Comparison of ENCODE assay signal across 24 cellular contexts in genomic region chr6:116450185-116450710, GRCh38. TPM values are rescaled to one million over a fixed set of nuclear protein-coding genes. Genes with fewer than 3 reads are reported as not detected.
A peak's percentile ranks its signal among the peaks of the same experiment; 100 is the strongest.
DNase-seq lines count a peak whose midpoint lies in the region; ATAC-seq, FAIRE-seq and TF ChIP-seq lines count a peak whose summit lies in the region.
"Had no signal": no experiment of that assay in that cellular context is flagged by ENCODE, and none has a peak within 500 bp of the region (broad histone marks: within the 10 kb centered on the region; RNA-seq: fewer than 3 reads in every experiment).

No MANE protein-coding gene starts in this region.

- H3K27me3 Mint-ChIP-seq in T-helper 1 cell treated with Interleukin-12 subunit alpha and Interleukin-12 subunit beta and Interleukin-4 antibody, amounts not matched to agents 30 μg/mL and 1 μg/mL, for 36 hours (ENCODE audit: low read depth), result no peaks in the 10 kb centered on the region

- no peak overlapping the region for H3K27ac Mint-ChIP-seq in T-helper 1 cell treated with Interleukin-12 subunit alpha and Interleukin-12 subunit beta and Interleukin-4 antibody, amounts not matched to agents 30 μg/mL and 1 μg/mL, for 36 hours
- H3K27ac Mint-ChIP-seq: activated CD4-positive, alpha-beta memory T cell treated with anti-CD3 and anti-CD28 coated beads, Interleukin-2, amount 10 ng/mL, durations not matched to agents 7 days and 5 days; activated naive CD4-positive, alpha-beta T cell treated with anti-CD3 and anti-CD28 coated beads, Interleukin-2, amount 50 U/mL, for 24 hours; activated T-helper 2 cell treated with anti-CD3 and anti-CD28 coated beads, Interferon-gamma antibody, Interleukin-2, Interleukin-4, amounts not matched to agents 10 μg/mL and 5 μg/mL and 100 μg/mL, durations not matched to agents 14 hours and 24 hours and 36 hours; CD8-positive, alpha-beta T cell; stimulated activated naive CD8-positive, alpha-beta T cell treated with anti-CD3 and anti-CD28 coated beads, Interleukin-15, Interleukin-2, amounts not matched to agents 100 ng/mL and 50 ng/mL, for 24 hours had no signal

- no peaks in the 10 kb centered on the region for H3K36me3 ChIP-seq in K562 (ENCODE audit: control insufficient read depth, insufficient read depth, low read length)
- H3K36me3 ChIP-seq: left lung, SJSA1 had no signal

- H3K4me3 Mint-ChIP-seq in T-helper 1 cell treated with Interleukin-12 subunit alpha and Interleukin-12 subunit beta and Interleukin-4 antibody, amounts not matched to agents 30 μg/mL and 1 μg/mL, for 36 hours, result peak overlapping the region; percentile 27
- H3K4me3 Mint-ChIP-seq: activated CD4-positive, alpha-beta memory T cell treated with anti-CD3 and anti-CD28 coated beads, Interleukin-2, amount 10 ng/mL, durations not matched to agents 7 days and 5 days; activated naive CD4-positive, alpha-beta T cell treated with anti-CD3 and anti-CD28 coated beads, Interleukin-2, amount 50 U/mL, for 24 hours; CD8-positive, alpha-beta T cell; stimulated activated naive CD8-positive, alpha-beta T cell treated with anti-CD3 and anti-CD28 coated beads, Interleukin-15, Interleukin-2, amounts not matched to agents 100 ng/mL and 50 ng/mL, for 24 hours had no signal

- no peaks in the 10 kb centered on the region for H3K9me3 ChIP-seq in K562 (replicated peaks; ENCODE audit: control insufficient read depth, insufficient read depth, low read depth, low read length)
- H3K9me3 ChIP-seq: left lung, SJSA1 had no signal

- no peaks in the 10 kb centered on the region for H3K27me3 ChIP-seq in K562 (ENCODE audit: control insufficient read depth in 2 of 2, insufficient read depth in 2 of 2, low read length in 2 of 2)
- H3K27me3 ChIP-seq: left lung, SJSA1 had no signal

- no peak for TF ChIP-seq POLR2A in K562 (conservative IDR thresholded peaks at IDR 0.05)

- no peaks in the 10 kb centered on the region for H3K9me1 ChIP-seq in K562 (ENCODE audit: control insufficient read depth, insufficient read depth, low read length)

- no peak for TF ChIP-seq RAD21 in K562 (CRISPR knock-in tag; conservative IDR thresholded peaks at IDR 0.05 in 1 of 2, IDR thresholded peaks at IDR 0.05 in 1 of 2)

- peaks cover 0 to 7% of the 10 kb centered on the region in 2 experiments; a peak in 2 of 5 replicates for H3K4me1 ChIP-seq in K562 (replicated peaks in 1 of 2; ENCODE audit: control insufficient read depth in 2 of 2, insufficient read depth in 2 of 2, low read length in 2 of 2)

- CTCF ChIA-PET in K562 (lab: Yijun Ruan, JAX; ENCODE audit: low intra/inter-chr PET ratio), result no interaction called here

- no peak for TF ChIP-seq EP300 in K562 (IDR thresholded peaks at IDR 0.05; ENCODE audit: low read length)

- in situ Hi-C loops in K562 (cut with MboI), result no loop called here

- FAIRE-seq in K562 (lab: Jason Lieb, UNC) (no peak), frontal cortex (lab: Jason Lieb, UNC) (no peak)

- H3K27ac ChIP-seq in K562 (ENCODE audit: extremely low read depth, low read depth, low read length), result no peak overlapping the region
- H3K27ac ChIP-seq: SJSA1 had no signal

- peaks cover 12% of the 10 kb centered on the region for H3K36me3 Mint-ChIP-seq in T-helper 1 cell treated with Interleukin-12 subunit alpha and Interleukin-12 subunit beta and Interleukin-4 antibody, amounts not matched to agents 30 μg/mL and 1 μg/mL, for 36 hours (ENCODE audit: low read depth)
- H3K36me3 Mint-ChIP-seq: activated naive CD4-positive, alpha-beta T cell treated with anti-CD3 and anti-CD28 coated beads, Interleukin-2, amount 50 U/mL, for 24 hours had no signal

- TF ChIP-seq CTCF in K562 (IDR thresholded peaks at IDR 0.05 in 2 of 3, conservative IDR thresholded peaks at IDR 0.05 in 1 of 3; ENCODE audit: insufficient read depth in 2 of 3, low read depth in 1 of 3, low read length in 3 of 3) (no peak), omental fat pad (IDR thresholded peaks at IDR 0.05) (no peak)

- H3K4me2 ChIP-seq in K562 (ENCODE audit: insufficient read depth, low read length), result no peak overlapping the region

- H3K79me2 ChIP-seq in K562 (ENCODE audit: control insufficient read depth, insufficient read depth, low read length), result no peaks in the 10 kb centered on the region

- intact Hi-C loops in K562 (cut with micrococcal nuclease), result no loop called here

- H4K20me1 ChIP-seq in K562 (replicated peaks; ENCODE audit: control insufficient read depth, insufficient read depth, low read length), result no peaks in the 10 kb centered on the region

- ATAC-seq in K562 (no peak), omental fat pad (ENCODE audit: low FRiP score) (peak; percentile 13), GM21529 (IDR thresholded peaks at IDR 0.05; ENCODE audit: unreplicated experiment) (no peak)
- ATAC-seq: CD8-positive, alpha-beta T cell had no signal

- DNase-seq in T-helper 1 cell (no peak), NCI-H2029 treated with DMSO at 0.1 percent for 48 hours (lab: John Stamatoyannopoulos, UW) (peak; percentile 100), K562 (ENCODE audit: extremely low read depth in 1 of 4, low spot score in 3 of 4) (no peak), omental fat pad (ENCODE audit: low spot score) (no peak), mucosa of gallbladder (ENCODE audit: low spot score) (no peak), frontal cortex (ENCODE audit: low spot score in 2 of 2) (no peak)
- DNase-seq: activated CD4-positive, alpha-beta memory T cell treated with anti-CD3 and anti-CD28 coated beads, Interleukin-2, amount 10 ng/mL, durations not matched to agents 7 days and 5 days; activated CD8-positive, alpha-beta memory T cell treated with anti-CD3 and anti-CD28 coated beads, Interleukin-2, amount 50 U/mL, for 48 hours; aorta; CD8-positive, alpha-beta T cell; cortex of kidney; DMS153; Karpas-422; mesendoderm; NCI-H2227 treated with DMSO at 0.1 percent for 48 hours; occipital lobe had no signal

- H3K4me3 ChIP-seq in K562, result no peak overlapping the region
- H3K4me3 ChIP-seq: left lung, SJSA1 had no signal

- H2AFZ ChIP-seq in K562 (ENCODE audit: low read depth, low read length), result peak overlapping the region; percentile 48; the same call in 1 of the 2 replicates

- WGBS in K562 (ENCODE audit: insufficient coverage, low coverage, missing lambda C conversion rate), result 4% methylated on average over 1 of the region's 1 CpG

- no TSS peak for BruUV-seq in K562 (replicated peaks; lab: Mats Ljungman, UMichigan)

- H3K9me3 Mint-ChIP-seq in T-helper 1 cell treated with Interleukin-12 subunit alpha and Interleukin-12 subunit beta and Interleukin-4 antibody, amounts not matched to agents 30 μg/mL and 1 μg/mL, for 36 hours, result peaks cover 4% of the 10 kb centered on the region
- H3K9me3 Mint-ChIP-seq: activated CD4-positive, alpha-beta memory T cell treated with anti-CD3 and anti-CD28 coated beads, Interleukin-2, amount 10 ng/mL, durations not matched to agents 7 days and 5 days; activated naive CD4-positive, alpha-beta T cell treated with anti-CD3 and anti-CD28 coated beads, Interleukin-2, amount 50 U/mL, for 24 hours; activated T-helper 2 cell treated with anti-CD3 and anti-CD28 coated beads, Interferon-gamma antibody, Interleukin-2, Interleukin-4, amounts not matched to agents 10 μg/mL and 5 μg/mL and 100 μg/mL, durations not matched to agents 14 hours and 24 hours and 36 hours; CD8-positive, alpha-beta T cell; stimulated activated naive CD8-positive, alpha-beta T cell treated with anti-CD3 and anti-CD28 coated beads, Interleukin-15, Interleukin-2, amounts not matched to agents 100 ng/mL and 50 ng/mL, for 24 hours had no signal

- POLR2A ChIA-PET in K562 (lab: Yijun Ruan, JAX), result interaction anchor here (1.3 kb wide), 1 partner anchor 10 kb away, joined by 4 read pairs; no protein-coding TSS in a partner anchor

- no peak overlapping the region for H3K9ac ChIP-seq in K562 (ENCODE audit: insufficient read depth in 1 of 2, low read depth in 2 of 2, low read length in 2 of 2)

- H3K4me1 Mint-ChIP-seq in T-helper 1 cell treated with Interleukin-12 subunit alpha and Interleukin-12 subunit beta and Interleukin-4 antibody, amounts not matched to agents 30 μg/mL and 1 μg/mL, for 36 hours (ENCODE audit: low read depth), result peaks cover 40% of the 10 kb centered on the region
- H3K4me1 Mint-ChIP-seq: activated naive CD4-positive, alpha-beta T cell treated with anti-CD3 and anti-CD28 coated beads, Interleukin-2, amount 50 U/mL, for 24 hours had no signal

TF ChIP-seq in K562, 482 proteins besides CTCF, POLR2A, EP300 and RAD21:
- TF ChIP-seq SMAD3 (CRISPR knock-in tag; conservative IDR thresholded peaks at IDR 0.05), result no peak
- no peak for TF ChIP-seq LARP7 (IDR thresholded peaks at IDR 0.05)
- TF ChIP-seq PRPF4 (IDR thresholded peaks at IDR 0.05; ENCODE audit: insufficient read depth, low read depth, low read length, poor library complexity, severe bottlenecking), result no peak
- TF ChIP-seq OTX1 (CRISPR knock-in tag; IDR thresholded peaks at IDR 0.05), result no peak
- TF ChIP-seq HES1 (IDR thresholded peaks at IDR 0.05; ENCODE audit: low read depth), result no peak
- no peak for TF ChIP-seq ZKSCAN8 (CRISPR knock-in tag; IDR thresholded peaks at IDR 0.05)
- no peak for TF ChIP-seq BMI1 (IDR thresholded peaks at IDR 0.05; ENCODE audit: low read length)

RNA-seq across cellular contexts. Expression of gene CALHM6, which starts 10.9 kb away (rescaled TPM):
- total RNA-seq in K562 (2011; cell fraction: chromatin; rRNA removed; ENCODE audit: low replicate concordance), result not detected in 2 replicates
- total RNA-seq in K562 (2011; cell fraction: nucleolus; rRNA removed), result not detected in 2 replicates
- not detected in 2 replicates for total RNA-seq in K562 (2011; cell fraction: nucleoplasm; rRNA removed)
- not detected in 2 replicates for total RNA-seq in K562 (2014; rRNA removed)
- total RNA-seq in K562 (2014; rRNA removed; fragmentation: Illumina TruSeq; extraction: Trizol), result not detected in 2 replicates
- not detected in 2 replicates for total RNA-seq in K562 (2015; rRNA removed; fragmentation: Illumina TruSeq; extraction: Trizol)
- total RNA-seq in K562 (2021), result not detected in 2 replicates
- polyA plus RNA-seq in K562 (2011; rRNA removed), result 0.24 TPM in 1 of 2 replicates, not detected in the other
- not detected in 2 replicates for polyA plus RNA-seq in K562 (2011; cell fraction: cytosol; rRNA removed)
- polyA plus RNA-seq in K562 (2011; cell fraction: nucleus; rRNA removed), result not detected in 2 replicates
- polyA plus RNA-seq in K562 (2012), result not detected in 2 replicates
- polyA plus RNA-seq in K562 (2014; fragmentation: Illumina TruSeq; extraction: Trizol), result not detected in 2 replicates
- polyA plus RNA-seq in K562 (2014; fragmentation: Nextera tagmentation; extraction: Ambion mirVana), result not detected
- not detected in 2 replicates for polyA plus RNA-seq in K562 (2014; rRNA removed)
- polyA minus RNA-seq in K562 (2011; rRNA and poly(A)+ RNA removed), result not detected in 2 replicates
- not detected in 2 replicates for polyA minus RNA-seq in K562 (2011; cell fraction: cytosol; rRNA and poly(A)+ RNA removed)
- not detected in 2 replicates for polyA minus RNA-seq in K562 (2011; cell fraction: nucleus; rRNA and poly(A)+ RNA removed)
- total RNA-seq in omental fat pad, result 1 to 10 TPM; 1.6 to 9.5 (median 5.3) TPM
- total RNA-seq in mucosa of gallbladder, result 4.8 TPM
- total RNA-seq in frontal cortex, result 4.5 TPM
- total RNA-seq: A172, SJSA1 had no signal
